ENCODE assay signal across 1 cellular context in the genomic region with DNA sequence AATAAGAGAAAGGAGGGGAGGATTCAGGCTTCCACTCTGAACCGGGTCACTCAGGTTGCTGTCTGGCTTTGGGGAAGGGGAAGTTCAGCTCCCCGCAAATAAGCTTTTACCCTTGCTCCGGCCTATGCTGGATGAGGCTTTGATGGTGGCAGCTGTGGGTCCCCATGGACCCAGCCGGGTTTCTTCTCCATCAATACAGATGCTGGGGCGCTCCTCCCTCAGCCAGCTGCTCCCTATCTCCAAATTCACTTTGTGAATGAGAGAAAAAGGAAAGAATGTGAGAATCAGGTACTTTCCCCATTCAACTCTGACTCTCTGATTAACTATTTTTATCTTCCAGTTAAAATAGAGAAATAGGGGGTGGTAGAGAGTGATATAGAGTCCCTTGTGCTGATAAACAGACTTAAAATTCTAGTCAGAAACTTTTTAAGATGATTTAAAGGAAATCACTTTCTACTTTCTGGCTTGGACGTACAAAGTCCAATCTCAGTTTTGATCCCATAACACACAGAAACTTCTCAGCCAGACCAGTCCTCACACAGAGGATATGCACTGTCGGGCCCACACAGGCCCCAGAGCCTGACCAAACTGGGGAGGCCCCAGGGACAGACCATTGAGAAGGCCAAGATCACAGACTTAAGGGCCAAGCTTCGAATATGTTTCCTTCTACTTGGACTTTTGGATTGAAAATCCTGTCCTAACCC.
TF ChIP-seq lines count a peak whose summit lies in the region.

No MANE protein-coding gene starts in this region.

TF ChIP-seq in GM12878, 131 proteins besides CTCF, POLR2A, EP300 and RAD21 (continued from another document):
- no peak for TF ChIP-seq CBX5 (IDR thresholded peaks at IDR 0.05; ENCODE audit: low read depth)
